In genomic region chr19:14118165-14119051, GRCh38 we compare ENCODE assay signal across 1 cellular context.
TF ChIP-seq lines count a peak whose summit lies in the region.

No MANE protein-coding gene starts in this region.

TF ChIP-seq in K562, 482 proteins besides CTCF, POLR2A, EP300 and RAD21 (continued from another document):
- peak in 1 of 2 experiments; percentile 98; a peak in 2 of 4 replicates for TF ChIP-seq ZNF639 (CRISPR knock-in tag; conservative IDR thresholded peaks at IDR 0.05 in 1 of 2, IDR thresholded peaks at IDR 0.05 in 1 of 2)
- TF ChIP-seq GABPA (tag; conservative IDR thresholded peaks at IDR 0.05; ENCODE audit: low read depth) = 0 out of 2 replicates have a peak, but pooled peaks have one; percentile 20
- peak; percentile 20; the same call in 1 of the 2 replicates for TF ChIP-seq MYC (IDR thresholded peaks at IDR 0.05; ENCODE audit: low read depth, low read length)
- TF ChIP-seq MYC (CRISPR knock-in tag; IDR thresholded peaks at IDR 0.05; ENCODE audit: borderline replicate concordance, low read depth) = no peak
- 0 out of 2 replicates have a peak, but pooled peaks have one; percentile 69 for TF ChIP-seq CXXC5 (CRISPR knock-in tag; IDR thresholded peaks at IDR 0.05)
- TF ChIP-seq ERF (CRISPR knock-in tag; IDR thresholded peaks at IDR 0.05) = peak; percentile 42; the same call in 1 of the 2 replicates
- TF ChIP-seq ETV5 (CRISPR knock-in tag; IDR thresholded peaks at IDR 0.05; ENCODE audit: low read depth) = no peak
- TF ChIP-seq PHF20 (IDR thresholded peaks at IDR 0.05; ENCODE audit: partially characterized antibody) = peak; percentile 74
- no peak for TF ChIP-seq IFI16 (CRISPR knock-in tag; IDR thresholded peaks at IDR 0.05)
- TF ChIP-seq ZBTB17 (CRISPR knock-in tag; IDR thresholded peaks at IDR 0.05) = 0 out of 2 replicates have a peak, but pooled peaks have one; percentile 14
- TF ChIP-seq DLX4 (CRISPR knock-in tag; IDR thresholded peaks at IDR 0.05) = no peak
- TF ChIP-seq RUNX1 (IDR thresholded peaks at IDR 0.05; ENCODE audit: low read depth) = 0 out of 2 replicates have a peak, but pooled peaks have one; percentile 53
- peak in 1 of 2 experiments; percentile 67 for TF ChIP-seq AFF1 (IDR thresholded peaks at IDR 0.05; ENCODE audit: low read depth in 1 of 2, partially characterized antibody in 2 of 2)
- 0 out of 2 replicates have a peak, but pooled peaks have one; percentile 49 for TF ChIP-seq SUPT5H (IDR thresholded peaks at IDR 0.05)
- TF ChIP-seq ETS2 (tag; IDR thresholded peaks at IDR 0.05; ENCODE audit: borderline replicate concordance, poor library complexity, severe bottlenecking) = no peak
- peak; percentile 74 for TF ChIP-seq GATAD2B (IDR thresholded peaks at IDR 0.05; ENCODE audit: borderline replicate concordance)
- TF ChIP-seq ZNF586 (CRISPR knock-in tag; conservative IDR thresholded peaks at IDR 0.05) = no peak
- TF ChIP-seq CTBP1 (IDR thresholded peaks at IDR 0.05; ENCODE audit: borderline replicate concordance) = peak; percentile 63; the same call in 1 of the 2 replicates
- peak in 1 of 2 experiments; percentile 22; a peak in 2 of 4 replicates for TF ChIP-seq MAZ (CRISPR knock-in tag; conservative IDR thresholded peaks at IDR 0.05 in 1 of 2, IDR thresholded peaks at IDR 0.05 in 1 of 2)
- TF ChIP-seq POLR2G (IDR thresholded peaks at IDR 0.05; ENCODE audit: low read depth, low read length) = peak; percentile 81
- no peak for TF ChIP-seq HSF4 (CRISPR knock-in tag; IDR thresholded peaks at IDR 0.05; ENCODE audit: borderline replicate concordance)
- TF ChIP-seq YY1 (IDR thresholded peaks at IDR 0.05; ENCODE audit: borderline replicate concordance in 1 of 3, control insufficient read depth in 1 of 3, extremely low read depth in 1 of 3, insufficient read depth in 3 of 3, insufficient read length in 1 of 3, insufficient replicate concordance in 2 of 3, low read depth in 1 of 3, low read length in 2 of 3) = no peak
- no peak for TF ChIP-seq ID3 (CRISPR knock-in tag; IDR thresholded peaks at IDR 0.05)
- 0 out of 2 replicates have a peak, but pooled peaks have one; percentile 52 for TF ChIP-seq ID3 (tag; IDR thresholded peaks at IDR 0.05)
- 0 out of 2 replicates have a peak, but pooled peaks have one; percentile 15 for TF ChIP-seq ZNF695 (CRISPR knock-in tag; IDR thresholded peaks at IDR 0.05)
- TF ChIP-seq HMGN3 (IDR thresholded peaks at IDR 0.05; ENCODE audit: borderline replicate concordance, extremely low read depth, insufficient read length, low read depth, low read length) = peak; percentile 47
- no peak for TF ChIP-seq NR4A1 (CRISPR knock-in tag; IDR thresholded peaks at IDR 0.05)
- peak; percentile 50; the same call in 1 of the 2 replicates for TF ChIP-seq NR4A1 (tag; IDR thresholded peaks at IDR 0.05)
- peak; percentile 83 for TF ChIP-seq GMEB1 (CRISPR knock-in tag; IDR thresholded peaks at IDR 0.05)
- no peak for TF ChIP-seq NKRF (IDR thresholded peaks at IDR 0.05; ENCODE audit: borderline replicate concordance)
- peak; percentile 72 for TF ChIP-seq CCNT2 (IDR thresholded peaks at IDR 0.05; ENCODE audit: borderline replicate concordance, extremely low read depth, insufficient read length, low read depth, low read length)
- no peak for TF ChIP-seq MLX (CRISPR knock-in tag; conservative IDR thresholded peaks at IDR 0.05)
- TF ChIP-seq KLF1 (tag; IDR thresholded peaks at IDR 0.05) = peak; percentile 43; the same call in 1 of the 2 replicates
- TF ChIP-seq ZNF644 (tag; IDR thresholded peaks at IDR 0.05; ENCODE audit: low read depth) = 0 out of 2 replicates have a peak, but pooled peaks have one; percentile 42
- peak; percentile 76; the same call in 1 of the 2 replicates for TF ChIP-seq ZNF740 (CRISPR knock-in tag; IDR thresholded peaks at IDR 0.05)
- 0 out of 4 replicates have a peak, but pooled peaks of 1 of the 2 experiments have one; percentile 44 for TF ChIP-seq ZNF740 (tag; IDR thresholded peaks at IDR 0.05)
- peak; percentile 72; the same call in 1 of the 2 replicates for TF ChIP-seq ZBTB9 (CRISPR knock-in tag; IDR thresholded peaks at IDR 0.05)
- no peak for TF ChIP-seq FOXA1 (IDR thresholded peaks at IDR 0.05; ENCODE audit: borderline replicate concordance)
- TF ChIP-seq BRF1 (IDR thresholded peaks at IDR 0.05; ENCODE audit: borderline replicate concordance, extremely low read depth, insufficient read length) = no peak
- peak; percentile 61; the same call in 1 of the 2 replicates for TF ChIP-seq CEBPG (CRISPR knock-in tag; IDR thresholded peaks at IDR 0.05)
- peak; percentile 50 to 70 for TF ChIP-seq CEBPG (tag; conservative IDR thresholded peaks at IDR 0.05 in 1 of 2, IDR thresholded peaks at IDR 0.05 in 1 of 2)
